8 cellular contexts compared by ENCODE assay signal in the genomic region with DNA sequence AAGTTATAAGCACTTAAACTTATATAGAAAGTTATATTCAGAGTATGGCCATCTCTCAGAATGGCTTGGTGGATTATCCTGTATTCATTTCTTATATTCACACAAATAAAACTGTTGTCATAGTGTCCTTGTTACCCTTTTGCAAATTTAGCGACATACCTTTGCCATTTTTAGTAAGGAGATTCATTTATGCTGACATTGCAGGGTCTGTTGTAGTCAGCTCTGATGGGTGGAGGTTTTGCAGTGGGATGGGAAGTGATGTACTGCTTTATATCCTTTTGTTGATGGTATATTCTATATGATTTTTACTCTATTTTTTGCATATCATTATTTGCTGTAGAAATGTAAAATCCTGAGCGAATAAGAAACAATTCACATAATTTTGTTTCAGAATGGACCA. TPM values are rescaled to one million over a fixed set of nuclear protein-coding genes. Genes with fewer than 3 reads are reported as not detected.
"Had no signal": no experiment of that assay in that cellular context is flagged by ENCODE, and none has a peak within 500 bp of the region (broad histone marks: within the 10 kb centered on the region; RNA-seq: fewer than 3 reads in every experiment).

No MANE protein-coding gene starts in this region.

- H3K4me2 ChIP-seq: GM23338 had no signal

- DNase-seq: H9, HCEC 1CT, KG1 had no signal

- ATAC-seq: GM23338 had no signal

- FAIRE-seq: H1, H54 had no signal

- H3K27ac ChIP-seq: HL-60 had no signal

- H2AFZ ChIP-seq: GM23338 had no signal

- H3K4me3 ChIP-seq: GM23338 had no signal

RNA-seq across cellular contexts. Expression of a gene that starts 35.9 kb away (rescaled TPM):
- polyA plus RNA-seq: GM23338, IgD-negative memory B cell had no signal
